Comparison of ENCODE assay signal across 19 cellular contexts in genomic region chr17:42453544-42453943, GRCh38. TPM values are rescaled to one million over a fixed set of nuclear protein-coding genes. Genes with fewer than 3 reads are reported as not detected.
DNase-seq lines count a peak whose midpoint lies in the region; ATAC-seq and TF ChIP-seq lines count a peak whose summit lies in the region.
"Had no signal": no experiment of that assay in that cellular context is flagged by ENCODE, and none has a peak within 500 bp of the region (broad histone marks: within the 10 kb centered on the region; RNA-seq: fewer than 3 reads in every experiment).

No MANE protein-coding gene starts in this region.

- WGBS in mesenchymal stem cell, result 100% methylated on average over 1 of the region's 3 CpGs
- 86 to 89% (median 88%) methylated on average over 3 of the region's 3 CpGs for WGBS in psoas muscle, 3 donors

- H3K4me2 ChIP-seq in BLaER1 treated with 17β-estradiol and CSF1 and Interleukin-3, amounts not matched to agents 10 nM and 100 nM, result peak overlapping the region in 9 of 11 experiments; percentile 82 to 96 (median 92); a peak in 18 of 22 replicates
- H3K4me2 ChIP-seq in Karpas-422 (ENCODE audit: low read depth, low read length, poor library complexity, severe bottlenecking), result peak overlapping the region; percentile 24
- H3K4me2 ChIP-seq in mesenchymal stem cell (ENCODE audit: low read length, poor library complexity, severe bottlenecking), result no peak overlapping the region

- peak overlapping the region in 7 of 11 experiments; percentile 2 to 95 (median 62); a peak in 12 of 22 replicates for H3K27ac ChIP-seq in BLaER1 treated with 17β-estradiol and CSF1 and Interleukin-3, amounts not matched to agents 10 nM and 100 nM
- no peak overlapping the region for H3K27ac ChIP-seq in Karpas-422 (ENCODE audit: low read length)
- no peak overlapping the region for H3K27ac ChIP-seq in mesenchymal stem cell (ENCODE audit: low read length, poor library complexity, severe bottlenecking)
- H3K27ac ChIP-seq in psoas muscle, result no peak overlapping the region
- H3K27ac ChIP-seq: colonic mucosa, vagina had no signal

- H3K4me1 ChIP-seq in BLaER1 treated with 17β-estradiol and CSF1 and Interleukin-3, amounts not matched to agents 10 nM and 100 nM, result peaks cover 47 to 71% (median 60%) of the 10 kb centered on the region in 10 experiments
- peaks cover 41% of the 10 kb centered on the region for H3K4me1 ChIP-seq in Karpas-422 (ENCODE audit: low read length)
- peaks cover 1% of the 10 kb centered on the region for H3K4me1 ChIP-seq in mesenchymal stem cell (ENCODE audit: control insufficient read depth, insufficient read depth, low read depth, low read length)
- H3K4me1 ChIP-seq in psoas muscle, result peaks cover 16% of the 10 kb centered on the region
- H3K4me1 ChIP-seq: colonic mucosa had no signal

- no peaks in the 10 kb centered on the region for H3K9me2 ChIP-seq in Karpas-422 (replicated peaks; ENCODE audit: insufficient read depth, low read length)

- H3K23ac ChIP-seq in mesenchymal stem cell (ENCODE audit: low read length in 2 of 2), result no peak overlapping the region

- H3K18ac ChIP-seq in mesenchymal stem cell (ENCODE audit: low read depth in 1 of 2, low read length in 2 of 2), result no peak overlapping the region

- no peaks in the 10 kb centered on the region for H3K36me3 ChIP-seq in BLaER1 treated with 17β-estradiol and CSF1 and Interleukin-3, amounts not matched to agents 10 nM and 100 nM
- no peaks in the 10 kb centered on the region for H3K36me3 ChIP-seq in Karpas-422 (ENCODE audit: insufficient read depth, low read length)
- H3K36me3 ChIP-seq in mesenchymal stem cell (ENCODE audit: control insufficient read depth in 1 of 2, insufficient read depth in 2 of 2, low read depth in 1 of 2, low read length in 2 of 2), result no peaks in the 10 kb centered on the region
- H3K36me3 ChIP-seq in psoas muscle (ENCODE audit: insufficient read depth in 1 of 2, low read depth in 1 of 2), result no peaks in the 10 kb centered on the region
- H3K36me3 ChIP-seq: colonic mucosa, stomach, vagina had no signal

- H3K14ac ChIP-seq in mesenchymal stem cell (ENCODE audit: low read length in 2 of 2), result no peak overlapping the region

- H4K91ac ChIP-seq in mesenchymal stem cell (ENCODE audit: low read length), result no peak overlapping the region

- no peak for TF ChIP-seq CTCF in psoas muscle (IDR thresholded peaks at IDR 0.05)

- peak overlapping the region in 5 of 11 experiments; percentile 2 to 66 (median 24); a peak in 8 of 22 replicates for H3K9ac ChIP-seq in BLaER1 treated with 17β-estradiol and CSF1 and Interleukin-3, amounts not matched to agents 10 nM and 100 nM
- no peak overlapping the region for H3K9ac ChIP-seq in Karpas-422 (ENCODE audit: low read length)
- no peak overlapping the region for H3K9ac ChIP-seq in mesenchymal stem cell (ENCODE audit: low read length)

- no peak overlapping the region for H2AFZ ChIP-seq in Karpas-422 (ENCODE audit: low read length)
- no peak overlapping the region for H2AFZ ChIP-seq in mesenchymal stem cell (ENCODE audit: low read depth, low read length)

- no peak overlapping the region for H4K8ac ChIP-seq in mesenchymal stem cell (ENCODE audit: low read length)

- ATAC-seq in psoas muscle (no peak), GM21447 (IDR thresholded peaks at IDR 0.05; ENCODE audit: unreplicated experiment) (no peak), GM21786 (IDR thresholded peaks at IDR 0.05; ENCODE audit: unreplicated experiment) (no peak), HG03196 (IDR thresholded peaks at IDR 0.05; ENCODE audit: unreplicated experiment) (no peak)
- ATAC-seq: activated CD4-positive, alpha-beta T cell treated with anti-CD3 and anti-CD28 coated beads for 36 hours had no signal

- H3K27me3 ChIP-seq in BLaER1 treated with 17β-estradiol and CSF1 and Interleukin-3, amounts not matched to agents 10 nM and 100 nM, result peaks cover 0 to 4% (median 1%) of the 10 kb centered on the region in 11 experiments; a peak in 11 of 22 replicates
- H3K27me3 ChIP-seq in Karpas-422 (ENCODE audit: low read length), result no peaks in the 10 kb centered on the region
- H3K27me3 ChIP-seq in mesenchymal stem cell (ENCODE audit: control insufficient read depth in 1 of 2, insufficient read depth in 1 of 2, low read length in 2 of 2), result no peaks in the 10 kb centered on the region
- no peaks in the 10 kb centered on the region for H3K27me3 ChIP-seq in psoas muscle (ENCODE audit: insufficient read depth in 3 of 3, low read length in 2 of 3)
- H3K27me3 ChIP-seq: colonic mucosa, stomach, vagina had no signal

- DNase-seq in Karpas-422 (peak; percentile 70), SKM-1 (lab: John Stamatoyannopoulos, UW; ENCODE audit: unreplicated experiment) (peak; percentile 90), mesenchymal stem cell (no peak), psoas muscle (no peak)
- DNase-seq: activated CD4-positive, alpha-beta T cell treated with anti-CD3 and anti-CD28 coated beads for 36 hours; activated naive CD4-positive, alpha-beta T cell; aorta; CD4-positive, alpha-beta memory T cell; colonic mucosa; DMS79 treated with DMSO at 0.1 percent for 48 hours; NCI-H187 treated with DMSO at 0.1 percent for 48 hours; NCI-H446 treated with DMSO at 0.1 percent for 48 hours; retina; stomach had no signal

- H4K20me1 ChIP-seq in BLaER1 treated with 17β-estradiol and CSF1 and Interleukin-3, amounts not matched to agents 10 nM and 100 nM, result no peaks in the 10 kb centered on the region
- H4K20me1 ChIP-seq in Karpas-422 (ENCODE audit: insufficient read depth, low read depth, low read length), result no peaks in the 10 kb centered on the region

- no peak overlapping the region for H3K4ac ChIP-seq in mesenchymal stem cell (ENCODE audit: low read depth in 1 of 2, low read length in 2 of 2)

- H2BK15ac ChIP-seq in mesenchymal stem cell (ENCODE audit: low read depth, poor library complexity, severe bottlenecking), result peak overlapping the region; percentile 52

- no peak overlapping the region for H2BK12ac ChIP-seq in mesenchymal stem cell (ENCODE audit: low read length in 2 of 2)

- no peak overlapping the region for H2BK120ac ChIP-seq in mesenchymal stem cell (ENCODE audit: low read depth, low read length)

- no peaks in the 10 kb centered on the region for H3K79me1 ChIP-seq in mesenchymal stem cell (replicated peaks; ENCODE audit: low read length, poor library complexity, severe bottlenecking)

- no peaks in the 10 kb centered on the region for H3K79me2 ChIP-seq in Karpas-422 (ENCODE audit: low read length)

- no peak overlapping the region for H2BK5ac ChIP-seq in mesenchymal stem cell (ENCODE audit: low read depth, low read length, poor library complexity, severe bottlenecking)

- intact Hi-C loops in psoas muscle (cut with DNase I), result no loop called here

- peaks cover 0 to 8% (median 2%) of the 10 kb centered on the region in 11 experiments; a peak in 13 of 22 replicates for H3K9me3 ChIP-seq in BLaER1 treated with 17β-estradiol and CSF1 and Interleukin-3, amounts not matched to agents 10 nM and 100 nM (replicated peaks in 1 of 11)
- no peaks in the 10 kb centered on the region for H3K9me3 ChIP-seq in Karpas-422 (ENCODE audit: low read length)
- no peaks in the 10 kb centered on the region for H3K9me3 ChIP-seq in mesenchymal stem cell (ENCODE audit: control insufficient read depth, low read length)
- H3K9me3 ChIP-seq in psoas muscle, result no peaks in the 10 kb centered on the region
- H3K9me3 ChIP-seq: colonic mucosa, stomach, vagina had no signal

- peak overlapping the region in 1 of 10 experiments; percentile 19; a peak in 1 of 20 replicates for H3K4me3 ChIP-seq in BLaER1 treated with 17β-estradiol and CSF1 and Interleukin-3, amounts not matched to agents 10 nM and 100 nM
- H3K4me3 ChIP-seq in Karpas-422 (ENCODE audit: low read length), result no peak overlapping the region
- H3K4me3 ChIP-seq in mesenchymal stem cell (ENCODE audit: insufficient read depth in 1 of 2, low read depth in 1 of 2, low read length in 2 of 2), result no peak overlapping the region
- H3K4me3 ChIP-seq in psoas muscle, result no peak overlapping the region
- H3K4me3 ChIP-seq: colonic mucosa, stomach, vagina had no signal

- no peak overlapping the region for H2AK5ac ChIP-seq in mesenchymal stem cell (ENCODE audit: low read length, severe bottlenecking)

RNA-seq across cellular contexts. Expression of gene ATP6V0A1, which starts 5.1 kb away (rescaled TPM):
- total RNA-seq in Karpas-422 (2014; rRNA removed; shearing (Covaris generic); ENCODE audit: low replicate concordance), result 53.1 and 59.9 TPM in 2 replicates
- polyA plus RNA-seq in mesenchymal stem cell (2013, experiment 1 of 2), result 39.0 TPM
- polyA plus RNA-seq in mesenchymal stem cell (2013, experiment 2 of 2), result 40.2 TPM
- 100 to 1,000 TPM in 2 of 4 donors, 10 to 100 TPM in 2; 41.1 to 116 (median 89.6) TPM for total RNA-seq in psoas muscle
- 10 to 100 TPM; 51.7 to 62.7 (median 61.0) TPM for polyA plus RNA-seq in psoas muscle

RNA-seq across cellular contexts. Expression of gene CAVIN1, which starts 30.5 kb away (rescaled TPM):
- not detected in 2 replicates for total RNA-seq in Karpas-422 (2014; rRNA removed; shearing (Covaris generic); ENCODE audit: low replicate concordance)
- 168 TPM for polyA plus RNA-seq in mesenchymal stem cell (2013, experiment 1 of 2)
- 165 TPM for polyA plus RNA-seq in mesenchymal stem cell (2013, experiment 2 of 2)
- total RNA-seq in psoas muscle, result 100 to 1,000 TPM; 109 to 151 (median 128) TPM
- 10 to 100 TPM; 69.5 to 92.6 (median 92.0) TPM for polyA plus RNA-seq in psoas muscle

Comparison
In these comparisons a context has a peak if more than half of its experiments do, and no peak if none do; other contexts are left out.
1. H3K27ac ChIP-seq: peak in BLaER1 treated with 17β-estradiol and CSF1 and Interleukin-3, amounts not matched to agents 10 nM and 100 nM (7 of 11); none in Karpas-422 (single experiment), mesenchymal stem cell (single experiment) and psoas muscle (single experiment).
2. DNase-seq: peak in Karpas-422 (single experiment) and SKM-1 (single experiment); none in mesenchymal stem cell (single experiment) and psoas muscle (0 of 2).
3. RNA of gene CAVIN1, which starts 30.5 kb away (total RNA-seq): 109 to 151 TPM in psoas muscle; not detected in Karpas-422; every median in the first group is over 100 times any median in the second.